ENCODE assay signal across 8 cellular contexts in genomic region chr7:130959743-130960207, GRCh38.
A peak's percentile ranks its signal among the peaks of the same experiment; 100 is the strongest.
DNase-seq lines count a peak whose midpoint lies in the region; ATAC-seq and TF ChIP-seq lines count a peak whose summit lies in the region.

No MANE protein-coding gene starts in this region.

- H3K4me1 ChIP-seq in CD8-positive, alpha-beta T cell (ENCODE audit: insufficient read depth, low read length): peaks cover 80% of the 10 kb centered on the region
- peaks cover 31 to 59% of the 10 kb centered on the region in 2 donors for H3K4me1 ChIP-seq in thyroid gland

- H3K27me3 ChIP-seq in CD8-positive, alpha-beta T cell (ENCODE audit: insufficient read depth, low read length): no peaks in the 10 kb centered on the region
- no peaks in the 10 kb centered on the region for H3K27me3 ChIP-seq in thyroid gland

- H3K9me3 ChIP-seq in CD8-positive, alpha-beta T cell (ENCODE audit: low read length): no peaks in the 10 kb centered on the region
- no peaks in the 10 kb centered on the region for H3K9me3 ChIP-seq in T-helper 17 cell (ENCODE audit: control insufficient read depth, low read length, poor library complexity, severe bottlenecking)
- H3K9me3 ChIP-seq in thyroid gland: no peaks in the 10 kb centered on the region

- peak overlapping the region; percentile 83 for H3K4me3 Mint-ChIP-seq in CD8-positive, alpha-beta T cell
- H3K4me3 Mint-ChIP-seq in HFFc6 (peak overlapping the region; percentile 85), T-helper 17 cell (peak overlapping the region; percentile 97)

- no peak for DNase-seq in CD8-positive, alpha-beta T cell
- DNase-seq in HFFc6 (peak; percentile 36), T-helper 17 cell (no peak), fibroblast of pulmonary artery (ENCODE audit: low read depth) (peak; percentile 85), thyroid gland (no peak), NCI-H146 (lab: John Stamatoyannopoulos, UW) (no peak), GM19240 (ENCODE audit: insufficient read length, low spot score) (no peak)

- H3K27ac Mint-ChIP-seq in CD8-positive, alpha-beta T cell: peak overlapping the region; percentile 92
- H3K27ac Mint-ChIP-seq in HFFc6 (peak overlapping the region; percentile 98), T-helper 17 cell (no peak overlapping the region)

- H3K27me3 Mint-ChIP-seq in CD8-positive, alpha-beta T cell (ENCODE audit: low read depth): no peaks in the 10 kb centered on the region
- peaks cover 4% of the 10 kb centered on the region for H3K27me3 Mint-ChIP-seq in HFFc6 (ENCODE audit: insufficient read depth)
- H3K27me3 Mint-ChIP-seq in T-helper 17 cell: no peaks in the 10 kb centered on the region

- peak; percentile 42 for TF ChIP-seq CTCF in CD8-positive, alpha-beta T cell (IDR thresholded peaks at IDR 0.05)
- TF ChIP-seq CTCF in HFFc6 (IDR thresholded peaks at IDR 0.05) (peak; percentile 81), fibroblast of pulmonary artery (IDR thresholded peaks at IDR 0.05; ENCODE audit: low read length, missing control alignments) (peak; percentile 62), thyroid gland (IDR thresholded peaks at IDR 0.05) (peak in 2 of 6 experiments; percentile 17 to 26)

- peak overlapping the region; percentile 63 for H3K27ac ChIP-seq in CD8-positive, alpha-beta T cell (ENCODE audit: low read depth, low read length)
- peak overlapping the region in 2 of 3 donors; percentile 8 to 29 for H3K27ac ChIP-seq in thyroid gland

- CTCF ChIA-PET in CD8-positive, alpha-beta T cell (lab: Charles Lee): interaction anchor here (0.9 to 2.1 kb wide), 8 partner anchors 11 to 111 kb away, joined by 3 to 8 read pairs (median 5); no protein-coding TSS in a partner anchor

- intact Hi-C loops in CD8-positive, alpha-beta T cell (cut with DNase I, micrococcal nuclease): loop anchor here (2.0 kb wide), 2 partner anchors 15 to 47 kb away; no protein-coding TSS in a partner anchor
- intact Hi-C loops in thyroid gland (cut with DNase I): no loop called here

- H3K36me3 Mint-ChIP-seq in CD8-positive, alpha-beta T cell: peaks cover 55% of the 10 kb centered on the region
- H3K36me3 Mint-ChIP-seq in HFFc6 (ENCODE audit: low read depth) (peaks cover 17% of the 10 kb centered on the region), T-helper 17 cell (ENCODE audit: low read depth) (peaks cover 16% of the 10 kb centered on the region)

- H3K9me3 Mint-ChIP-seq in CD8-positive, alpha-beta T cell: no peaks in the 10 kb centered on the region
- H3K9me3 Mint-ChIP-seq in HFFc6: no peaks in the 10 kb centered on the region

- no peaks in the 10 kb centered on the region for H3K36me3 ChIP-seq in CD8-positive, alpha-beta T cell (ENCODE audit: insufficient read depth, low read length)
- no peaks in the 10 kb centered on the region for H3K36me3 ChIP-seq in thyroid gland

- H3K4me3 ChIP-seq in CD8-positive, alpha-beta T cell (ENCODE audit: low read depth, low read length): peak overlapping the region; percentile 35
- peak overlapping the region; percentile 20 for H3K4me3 ChIP-seq in fibroblast of pulmonary artery (replicated peaks; ENCODE audit: low read depth, low read length)
- no peak overlapping the region for H3K4me3 ChIP-seq in thyroid gland (replicated peaks in 1 of 3)

- no peak for ATAC-seq in CD8-positive, alpha-beta T cell
- ATAC-seq in T-helper 17 cell: no peak
- ATAC-seq in GM19328 (IDR thresholded peaks at IDR 0.05; ENCODE audit: unreplicated experiment): no peak

- POLR2A ChIA-PET in CD8-positive, alpha-beta T cell (lab: Charles Lee): interaction anchor here (0.8 to 1.1 kb wide), 2 partner anchors 15 to 28 kb away, joined by 3 to 4 read pairs; no protein-coding TSS in a partner anchor

- TF ChIP-seq POLR2A in thyroid gland (IDR thresholded peaks at IDR 0.05): no peak

- H3K4me1 Mint-ChIP-seq in CD8-positive, alpha-beta T cell (ENCODE audit: low read depth): peaks cover 77% of the 10 kb centered on the region
- peaks cover 80% of the 10 kb centered on the region for H3K4me1 Mint-ChIP-seq in HFFc6 (ENCODE audit: low read depth)
- peaks cover 58% of the 10 kb centered on the region for H3K4me1 Mint-ChIP-seq in T-helper 17 cell

- WGBS in thyroid gland, 2 donors: 81 to 82% methylated on average over 9 of the region's 9 CpGs

Comparison
In these comparisons a context has a peak if more than half of its experiments do, and no peak if none do; other contexts are left out.
1. DNase-seq: peak in HFFc6 (single experiment) and fibroblast of pulmonary artery (single experiment); none in CD8-positive, alpha-beta T cell (0 of 7), T-helper 17 cell (0 of 3), thyroid gland (0 of 2), NCI-H146 (single experiment) and GM19240 (single experiment).
2. H3K4me3 ChIP-seq: peak in CD8-positive, alpha-beta T cell (single experiment) and fibroblast of pulmonary artery (single experiment); none in thyroid gland (0 of 3).
3. Peak in every context shown above with its lines, with median percentiles within 50 percentile points of each other: H3K4me3 Mint-ChIP-seq.